In genomic region chr15:65062726-65063125, GRCh38 we compare ENCODE assay signal across 3 cellular contexts.
TF ChIP-seq lines count a peak whose summit lies in the region.

No MANE protein-coding gene starts in this region.

TF ChIP-seq in IMR-90, 13 proteins besides CTCF, POLR2A, EP300 and RAD21:
- TF ChIP-seq SMC3 (IDR thresholded peaks at IDR 0.05; ENCODE audit: low read depth, low read length) (no peak), RFX5 (IDR thresholded peaks at IDR 0.05; ENCODE audit: low read depth, low read length) (no peak), NFE2L2 (IDR thresholded peaks at IDR 0.05; ENCODE audit: low read depth, low read length) (no peak), RCOR1 (IDR thresholded peaks at IDR 0.05; ENCODE audit: insufficient replicate concordance, low read length) (no peak), FOS (IDR thresholded peaks at IDR 0.05; ENCODE audit: low read depth, low read length) (no peak), CEBPB (IDR thresholded peaks at IDR 0.05; ENCODE audit: low read depth, low read length) (no peak), MAZ (IDR thresholded peaks at IDR 0.05; ENCODE audit: borderline replicate concordance, low read depth, low read length) (no peak), MAFK (IDR thresholded peaks at IDR 0.05; ENCODE audit: low read depth, low read length) (no peak)

TF ChIP-seq in SK-N-SH, 30 proteins besides CTCF, POLR2A, EP300 and RAD21:
- no peak for TF ChIP-seq ELF1 (IDR thresholded peaks at IDR 0.05)
- TF ChIP-seq PBX3 (IDR thresholded peaks at IDR 0.05): no peak
- no peak for TF ChIP-seq RFX5 (IDR thresholded peaks at IDR 0.05; ENCODE audit: low read length)
- TF ChIP-seq YY1 (IDR thresholded peaks at IDR 0.05; ENCODE audit: low read depth): no peak
- no peak for TF ChIP-seq GATA2 (CRISPR knock-in tag; IDR thresholded peaks at IDR 0.05)
- TF ChIP-seq JUND (IDR thresholded peaks at IDR 0.05): no peak
- TF ChIP-seq TAF1 (IDR thresholded peaks at IDR 0.05; ENCODE audit: borderline replicate concordance, low read depth, low read length): no peak
- TF ChIP-seq, protein P1, sequence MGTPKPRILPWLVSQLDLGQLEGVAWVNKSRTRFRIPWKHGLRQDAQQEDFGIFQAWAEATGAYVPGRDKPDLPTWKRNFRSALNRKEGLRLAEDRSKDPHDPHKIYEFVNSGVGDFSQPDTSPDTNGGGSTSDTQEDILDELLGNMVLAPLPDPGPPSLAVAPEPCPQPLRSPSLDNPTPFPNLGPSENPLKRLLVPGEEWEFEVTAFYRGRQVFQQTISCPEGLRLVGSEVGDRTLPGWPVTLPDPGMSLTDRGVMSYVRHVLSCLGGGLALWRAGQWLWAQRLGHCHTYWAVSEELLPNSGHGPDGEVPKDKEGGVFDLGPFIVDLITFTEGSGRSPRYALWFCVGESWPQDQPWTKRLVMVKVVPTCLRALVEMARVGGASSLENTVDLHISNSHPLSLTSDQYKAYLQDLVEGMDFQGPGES (IDR thresholded peaks at IDR 0.05; ENCODE audit: low read depth, low read length): no peak
- no peak for TF ChIP-seq TEAD4 (IDR thresholded peaks at IDR 0.05; ENCODE audit: borderline replicate concordance, insufficient read depth)
- TF ChIP-seq POLR2AphosphoS5 (IDR thresholded peaks at IDR 0.05; ENCODE audit: low read depth, low read length): no peak
- no peak for TF ChIP-seq RCOR1 (IDR thresholded peaks at IDR 0.05; ENCODE audit: low read length)
- no peak for TF ChIP-seq NRF1 (IDR thresholded peaks at IDR 0.05; ENCODE audit: low read depth, low read length)
- TF ChIP-seq CHD2 (IDR thresholded peaks at IDR 0.05; ENCODE audit: low read length, partially characterized antibody): no peak
- TF ChIP-seq EZH2phosphoT487 (IDR thresholded peaks at IDR 0.05; ENCODE audit: borderline replicate concordance, low read depth): no peak

TF ChIP-seq in HEK293T, 16 proteins besides CTCF, POLR2A, EP300 and RAD21:
- TF ChIP-seq SUZ12 (IDR thresholded peaks at IDR 0.05): no peak
- no peak for TF ChIP-seq ZNF384 (IDR thresholded peaks at IDR 0.05)
- no peak for TF ChIP-seq SP1 (IDR thresholded peaks at IDR 0.05)
- no peak for TF ChIP-seq FOXA1 (IDR thresholded peaks at IDR 0.05)
- no peak for TF ChIP-seq ARNT (IDR thresholded peaks at IDR 0.05)
- no peak for TF ChIP-seq ELF4 (IDR thresholded peaks at IDR 0.05)
- no peak for TF ChIP-seq TARDBP (IDR thresholded peaks at IDR 0.05)
- TF ChIP-seq FOXM1 (IDR thresholded peaks at IDR 0.05; ENCODE audit: borderline replicate concordance): no peak
- TF ChIP-seq PKNOX1 (IDR thresholded peaks at IDR 0.05): no peak
- TF ChIP-seq FOXK2 (IDR thresholded peaks at IDR 0.05): no peak
- no peak for TF ChIP-seq BHLHE40 (IDR thresholded peaks at IDR 0.05; ENCODE audit: borderline replicate concordance)
- no peak for TF ChIP-seq L3MBTL2 (conservative IDR thresholded peaks at IDR 0.05)
